ENCODE assay signal across 14 cellular contexts in the genomic region with DNA sequence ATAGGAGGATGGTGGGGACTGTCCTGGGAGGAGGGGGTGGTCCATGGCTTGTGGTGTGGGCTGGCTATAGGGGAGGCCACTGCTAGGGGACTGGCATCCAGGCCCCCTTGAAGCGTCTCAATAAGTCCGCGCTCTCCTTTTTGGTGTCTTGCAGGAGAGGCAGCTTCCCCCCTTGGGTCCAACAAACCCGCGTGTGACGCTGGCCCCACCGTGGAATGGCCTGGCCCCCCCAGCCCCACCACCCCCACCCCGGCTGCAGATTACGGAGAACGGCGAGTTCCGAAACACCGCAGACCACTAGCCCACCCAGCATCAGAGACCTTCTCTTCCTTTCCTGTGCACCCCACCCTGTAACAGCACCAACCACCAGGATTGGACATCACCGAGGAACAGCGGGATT. TPM values are rescaled to one million over a fixed set of nuclear protein-coding genes. Genes with fewer than 3 reads are reported as not detected.
DNase-seq lines count a peak whose midpoint lies in the region; ATAC-seq and TF ChIP-seq lines count a peak whose summit lies in the region.
"Had no signal": no experiment of that assay in that cellular context is flagged by ENCODE, and none has a peak within 500 bp of the region (broad histone marks: within the 10 kb centered on the region; RNA-seq: fewer than 3 reads in every experiment).

No MANE protein-coding gene starts in this region.

- no peak for TF ChIP-seq CTCF in mesothelial cell of epicardium (IDR thresholded peaks at IDR 0.05; ENCODE audit: unreplicated experiment)

- peaks cover 21% of the 10 kb centered on the region for H3K4me1 Mint-ChIP-seq in activated naive CD8-positive, alpha-beta T cell treated with anti-CD3 and anti-CD28 coated beads, Interleukin-2, amount 10 ng/mL, durations not matched to agents 7 days and 5 days
- peaks cover 20% of the 10 kb centered on the region for H3K4me1 Mint-ChIP-seq in activated naive CD8-positive, alpha-beta T cell treated with anti-CD3 and anti-CD28 coated beads for 36 hours
- peaks cover 18% of the 10 kb centered on the region for H3K4me1 Mint-ChIP-seq in mesothelial cell of epicardium
- H3K4me1 Mint-ChIP-seq in stimulated activated memory B cell treated with anti-CD40 and anti-IgM and Interleukin-4, amounts not matched to agents 10 μg/mL and 1 μg/mL and 100 μg/mL, for 72 hours, result peaks cover 45% of the 10 kb centered on the region

- POLR2A ChIA-PET in activated naive CD8-positive, alpha-beta T cell treated with anti-CD3 and anti-CD28 coated beads, Interleukin-2, amount 10 ng/mL, durations not matched to agents 7 days and 5 days (lab: Charles Lee), result no interaction called here

- no peak for DNase-seq in activated naive CD8-positive, alpha-beta T cell treated with anti-CD3 and anti-CD28 coated beads, Interleukin-2, amount 10 ng/mL, durations not matched to agents 7 days and 5 days
- no peak for DNase-seq in activated naive CD8-positive, alpha-beta T cell treated with anti-CD3 and anti-CD28 coated beads for 36 hours
- DNase-seq in RKO (ENCODE audit: low spot score) (peak; percentile 19), mesothelial cell of epicardium (ENCODE audit: low spot score in 2 of 2, unreplicated experiment in 2 of 2) (no peak), NCI-H524 treated with DMSO at 0.1 percent for 48 hours (lab: John Stamatoyannopoulos, UW) (no peak), foreskin melanocyte (no peak)
- DNase-seq: Caco-2, NCI-H1048, NCI-H146, NCI-H226, PC-3 had no signal

- no peaks in the 10 kb centered on the region for H3K27me3 Mint-ChIP-seq in activated naive CD8-positive, alpha-beta T cell treated with anti-CD3 and anti-CD28 coated beads, Interleukin-2, amount 10 ng/mL, durations not matched to agents 7 days and 5 days
- no peaks in the 10 kb centered on the region for H3K27me3 Mint-ChIP-seq in activated naive CD8-positive, alpha-beta T cell treated with anti-CD3 and anti-CD28 coated beads for 36 hours
- no peaks in the 10 kb centered on the region for H3K27me3 Mint-ChIP-seq in mesothelial cell of epicardium (ENCODE audit: low read depth)
- H3K27me3 Mint-ChIP-seq in stimulated activated memory B cell treated with anti-CD40 and anti-IgM and Interleukin-4, amounts not matched to agents 10 μg/mL and 1 μg/mL and 100 μg/mL, for 72 hours, result no peaks in the 10 kb centered on the region

- H3K9me3 Mint-ChIP-seq in activated naive CD8-positive, alpha-beta T cell treated with anti-CD3 and anti-CD28 coated beads, Interleukin-2, amount 10 ng/mL, durations not matched to agents 7 days and 5 days, result no peaks in the 10 kb centered on the region
- H3K9me3 Mint-ChIP-seq in activated naive CD8-positive, alpha-beta T cell treated with anti-CD3 and anti-CD28 coated beads for 36 hours, result no peaks in the 10 kb centered on the region
- no peaks in the 10 kb centered on the region for H3K9me3 Mint-ChIP-seq in mesothelial cell of epicardium
- no peaks in the 10 kb centered on the region for H3K9me3 Mint-ChIP-seq in stimulated activated memory B cell treated with anti-CD40 and anti-IgM and Interleukin-4, amounts not matched to agents 10 μg/mL and 1 μg/mL and 100 μg/mL, for 72 hours

- ATAC-seq in activated naive CD8-positive, alpha-beta T cell treated with anti-CD3 and anti-CD28 coated beads, Interleukin-2, amount 10 ng/mL, durations not matched to agents 7 days and 5 days (ENCODE audit: low read depth), result no peak
- ATAC-seq in stimulated activated memory B cell treated with anti-CD40 and anti-IgM and Interleukin-4, amounts not matched to agents 10 μg/mL and 1 μg/mL and 100 μg/mL, for 72 hours, result no peak
- no peak for ATAC-seq in HG02623 (IDR thresholded peaks at IDR 0.05; ENCODE audit: unreplicated experiment)
- ATAC-seq: PC-3, Right ventricle myocardium inferior had no signal

- no peak overlapping the region for H3K4me3 Mint-ChIP-seq in activated naive CD8-positive, alpha-beta T cell treated with anti-CD3 and anti-CD28 coated beads, Interleukin-2, amount 10 ng/mL, durations not matched to agents 7 days and 5 days
- H3K4me3 Mint-ChIP-seq in activated naive CD8-positive, alpha-beta T cell treated with anti-CD3 and anti-CD28 coated beads for 36 hours, result no peak overlapping the region
- no peak overlapping the region for H3K4me3 Mint-ChIP-seq in mesothelial cell of epicardium
- H3K4me3 Mint-ChIP-seq in stimulated activated memory B cell treated with anti-CD40 and anti-IgM and Interleukin-4, amounts not matched to agents 10 μg/mL and 1 μg/mL and 100 μg/mL, for 72 hours, result no peak overlapping the region

- H3K27ac Mint-ChIP-seq in activated naive CD8-positive, alpha-beta T cell treated with anti-CD3 and anti-CD28 coated beads, Interleukin-2, amount 10 ng/mL, durations not matched to agents 7 days and 5 days, result peak overlapping the region; percentile 53
- H3K27ac Mint-ChIP-seq in activated naive CD8-positive, alpha-beta T cell treated with anti-CD3 and anti-CD28 coated beads for 36 hours, result no peak overlapping the region
- peak overlapping the region; percentile 59 for H3K27ac Mint-ChIP-seq in mesothelial cell of epicardium
- H3K27ac Mint-ChIP-seq in stimulated activated memory B cell treated with anti-CD40 and anti-IgM and Interleukin-4, amounts not matched to agents 10 μg/mL and 1 μg/mL and 100 μg/mL, for 72 hours, result peak overlapping the region; percentile 42

- peaks cover 25% of the 10 kb centered on the region for H3K36me3 Mint-ChIP-seq in activated naive CD8-positive, alpha-beta T cell treated with anti-CD3 and anti-CD28 coated beads, Interleukin-2, amount 10 ng/mL, durations not matched to agents 7 days and 5 days
- peaks cover 21% of the 10 kb centered on the region for H3K36me3 Mint-ChIP-seq in activated naive CD8-positive, alpha-beta T cell treated with anti-CD3 and anti-CD28 coated beads for 36 hours
- H3K36me3 Mint-ChIP-seq in mesothelial cell of epicardium, result peaks cover 28% of the 10 kb centered on the region
- peaks cover 36% of the 10 kb centered on the region for H3K36me3 Mint-ChIP-seq in stimulated activated memory B cell treated with anti-CD40 and anti-IgM and Interleukin-4, amounts not matched to agents 10 μg/mL and 1 μg/mL and 100 μg/mL, for 72 hours

RNA-seq across cellular contexts. Expression of a gene that starts 2.8 kb away (rescaled TPM):
- 1 to 10 TPM; 9.1 to 9.8 TPM for total RNA-seq in activated naive CD8-positive, alpha-beta T cell treated with anti-CD3 and anti-CD28 coated beads, Interleukin-2, amount 10 ng/mL, durations not matched to agents 7 days and 5 days
- 10 to 100 TPM; 11.3 to 11.7 TPM for total RNA-seq in activated naive CD8-positive, alpha-beta T cell treated with anti-CD3 and anti-CD28 coated beads for 36 hours
- 9.6 to 10.2 TPM (median 10.0 TPM) in 3 replicates for total RNA-seq in mesothelial cell of epicardium

RNA-seq across cellular contexts. Expression of a gene that starts 31.7 kb away (rescaled TPM):
- 10 to 100 TPM; 53.3 to 60.1 TPM for total RNA-seq in activated naive CD8-positive, alpha-beta T cell treated with anti-CD3 and anti-CD28 coated beads, Interleukin-2, amount 10 ng/mL, durations not matched to agents 7 days and 5 days
- total RNA-seq in activated naive CD8-positive, alpha-beta T cell treated with anti-CD3 and anti-CD28 coated beads for 36 hours, result 10 to 100 TPM; 26.4 to 29.3 TPM
- 57.7 to 66.1 TPM (median 65.1 TPM) in 3 replicates for total RNA-seq in mesothelial cell of epicardium

RNA-seq across cellular contexts. Expression of a gene that starts 33.7 kb away (rescaled TPM):
- 100 to 1,000 TPM; 202 to 209 TPM for total RNA-seq in activated naive CD8-positive, alpha-beta T cell treated with anti-CD3 and anti-CD28 coated beads, Interleukin-2, amount 10 ng/mL, durations not matched to agents 7 days and 5 days
- 100 to 1,000 TPM; 125 to 126 TPM for total RNA-seq in activated naive CD8-positive, alpha-beta T cell treated with anti-CD3 and anti-CD28 coated beads for 36 hours
- 238 to 239 TPM (median 239 TPM) in 3 replicates for total RNA-seq in mesothelial cell of epicardium

RNA-seq across cellular contexts. Expression of a gene that starts 40.8 kb away (rescaled TPM):
- total RNA-seq in activated naive CD8-positive, alpha-beta T cell treated with anti-CD3 and anti-CD28 coated beads, Interleukin-2, amount 10 ng/mL, durations not matched to agents 7 days and 5 days, result 100 to 1,000 TPM in 1 of 2 experiments, 10 to 100 TPM in 1; 98.3 to 105 TPM
- 10 to 100 TPM; 23.5 to 26.0 TPM for total RNA-seq in activated naive CD8-positive, alpha-beta T cell treated with anti-CD3 and anti-CD28 coated beads for 36 hours
- total RNA-seq in mesothelial cell of epicardium, result 61.0 to 63.6 TPM (median 63.0 TPM) in 3 replicates

RNA-seq across cellular contexts. Expression of a gene that starts 60.0 kb away (rescaled TPM):
- 100 to 1,000 TPM; 117 to 127 TPM for total RNA-seq in activated naive CD8-positive, alpha-beta T cell treated with anti-CD3 and anti-CD28 coated beads, Interleukin-2, amount 10 ng/mL, durations not matched to agents 7 days and 5 days
- 10 to 100 TPM; 74.1 to 76.9 TPM for total RNA-seq in activated naive CD8-positive, alpha-beta T cell treated with anti-CD3 and anti-CD28 coated beads for 36 hours
- 30.1 to 31.3 TPM (median 30.3 TPM) in 3 replicates for total RNA-seq in mesothelial cell of epicardium
